In genomic region chr1:229625893-229626831, GRCh38 we compare ENCODE assay signal across 8 cellular contexts. TPM values are rescaled to one million over a fixed set of nuclear protein-coding genes. Genes with fewer than 3 reads are reported as not detected.
A peak's percentile ranks its signal among the peaks of the same experiment; 100 is the strongest.
DNase-seq lines count a peak whose midpoint lies in the region; ATAC-seq and TF ChIP-seq lines count a peak whose summit lies in the region.

TAF5L (minus strand) TSS chr1:229626122; CDS start chr1:229614482, 11,640 bp downstream.
URB2 (plus strand) TSS chr1:229626247; CDS start chr1:229627634, 1,387 bp downstream.

- H3K4me1 Mint-ChIP-seq in activated CD4-positive, alpha-beta T cell treated with anti-CD3 and anti-CD28 coated beads, Interleukin-2, amount 10 ng/mL, durations not matched to agents 24 days and 14 days: peaks cover 49% of the 10 kb centered on the region

- H3K27ac Mint-ChIP-seq in activated CD4-positive, alpha-beta T cell treated with anti-CD3 and anti-CD28 coated beads, Interleukin-2, amount 10 ng/mL, durations not matched to agents 24 days and 14 days: peak within 1 kb of the TSS; percentile 96

- H3K4me3 Mint-ChIP-seq in activated CD4-positive, alpha-beta T cell treated with anti-CD3 and anti-CD28 coated beads, Interleukin-2, amount 10 ng/mL, durations not matched to agents 24 days and 14 days: peak within 1 kb of the TSS; percentile 99

- peak; percentile 84 for ATAC-seq in HG03196 (IDR thresholded peaks at IDR 0.05; ENCODE audit: unreplicated experiment)

- H3K4me3 ChIP-seq in AG10803 (ENCODE audit: low read length): peak within 1 kb of the TSS; percentile 91

- peaks cover 33% of the 10 kb centered on the region for H3K36me3 Mint-ChIP-seq in activated CD4-positive, alpha-beta T cell treated with anti-CD3 and anti-CD28 coated beads, Interleukin-2, amount 10 ng/mL, durations not matched to agents 24 days and 14 days (ENCODE audit: low read depth)

- H3K9me3 Mint-ChIP-seq in activated CD4-positive, alpha-beta T cell treated with anti-CD3 and anti-CD28 coated beads, Interleukin-2, amount 10 ng/mL, durations not matched to agents 24 days and 14 days: no peaks in the 10 kb centered on the region

- intact Hi-C loops in activated CD4-positive, alpha-beta T cell treated with anti-CD3 and anti-CD28 coated beads, Interleukin-2, amount 10 ng/mL, durations not matched to agents 24 days and 14 days (cut with micrococcal nuclease): loop anchor here (1.0 to 5.0 kb wide), 7 partner anchors 36 to 1351 kb away; partner anchors contain the start of genes ARV1, COG2, GALNT2 and NUP133

- no peak for TF ChIP-seq CTCF in AG10803 (conservative IDR thresholded peaks at IDR 0.05; ENCODE audit: low read length)

- in situ Hi-C loops in GM18951 (cut with MboI; ENCODE audit: low sequenced_read_pairs, unreplicated experiment): no loop called here

- peak; percentile 81 for TF ChIP-seq POLR2A in GM18951 (IDR thresholded peaks at IDR 0.05; ENCODE audit: extremely low read depth, insufficient read depth, insufficient read length)

- no peaks in the 10 kb centered on the region for H3K27me3 Mint-ChIP-seq in activated CD4-positive, alpha-beta T cell treated with anti-CD3 and anti-CD28 coated beads, Interleukin-2, amount 10 ng/mL, durations not matched to agents 24 days and 14 days

- DNase-seq in AG10803 (ENCODE audit: low read depth): peak; percentile 87
- peak; percentile 84 for DNase-seq in NCI-H510A (lab: John Stamatoyannopoulos, UW)
- peak; percentile 97 for DNase-seq in activated CD4-positive, alpha-beta T cell treated with anti-CD3 and anti-CD28 coated beads, Interleukin-2, amount 10 ng/mL, durations not matched to agents 24 days and 14 days
- peak; percentile 77 for DNase-seq in cortex of kidney (lab: John Stamatoyannopoulos, UW)
- DNase-seq in left kidney (ENCODE audit: low read depth, low spot score): peak; percentile 97
- peak; percentile 88 for DNase-seq in stimulated activated CD4-positive, alpha-beta T cell treated with anti-CD3 and anti-CD28 coated beads, Interleukin-1b, Interleukin-23, amount 100 ng/mL, for 48 hours

RNA-seq across cellular contexts. Expression of gene TAF5L, which starts in this region (rescaled TPM):
- 29.7 and 30.7 TPM in 2 replicates for total RNA-seq in activated CD4-positive, alpha-beta T cell treated with anti-CD3 and anti-CD28 coated beads, Interleukin-2, amount 10 ng/mL, durations not matched to agents 24 days and 14 days

RNA-seq across cellular contexts. Expression of gene URB2, which starts in this region (rescaled TPM):
- total RNA-seq in activated CD4-positive, alpha-beta T cell treated with anti-CD3 and anti-CD28 coated beads, Interleukin-2, amount 10 ng/mL, durations not matched to agents 24 days and 14 days: 35.8 and 37.1 TPM in 2 replicates

Comparison
In these comparisons a context has a peak if more than half of its experiments do, and no peak if none do; other contexts are left out.
1. Peak in every context shown above with its lines: DNase-seq, ATAC-seq and H3K4me3 ChIP-seq.